15 cellular contexts compared by ENCODE assay signal in the genomic region with DNA sequence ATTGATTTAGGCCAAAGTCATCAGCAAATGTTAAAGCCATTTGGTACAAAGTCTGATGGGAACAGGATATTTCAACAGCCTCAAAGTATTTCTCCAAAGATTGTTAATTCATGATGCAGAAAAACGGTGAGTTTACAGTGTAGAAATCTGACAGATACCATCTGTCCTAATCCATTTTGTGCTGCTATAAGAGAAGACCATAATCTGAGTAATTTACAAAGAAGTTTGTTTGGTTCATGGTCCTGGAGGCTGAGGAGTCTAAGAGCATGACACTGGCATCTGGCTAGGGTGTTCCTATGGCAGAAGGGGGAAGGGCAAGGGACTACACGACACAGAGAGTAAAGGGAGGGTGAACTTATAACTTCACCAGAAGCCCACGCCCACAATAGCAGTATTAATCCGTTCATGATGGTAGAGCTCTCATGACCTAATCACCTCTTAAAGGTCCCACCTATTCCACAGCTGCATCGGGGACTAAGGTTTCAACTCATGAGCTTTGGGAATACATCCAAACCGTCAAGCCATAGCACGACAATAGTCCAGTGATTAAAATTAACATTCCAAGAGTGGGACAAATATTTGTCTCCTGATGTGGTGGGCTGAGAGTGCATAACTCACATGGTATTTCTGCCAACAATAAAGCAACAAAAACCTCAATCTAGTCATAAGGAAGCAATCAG.
DNase-seq lines count a peak whose midpoint lies in the region; TF ChIP-seq lines count a peak whose summit lies in the region.
"Had no signal": no experiment of that assay in that cellular context is flagged by ENCODE, and none has a peak within 500 bp of the region (broad histone marks: within the 10 kb centered on the region; RNA-seq: fewer than 3 reads in every experiment).

No MANE protein-coding gene starts in this region.

- TF ChIP-seq CTCF in HFFc6 (IDR thresholded peaks at IDR 0.05) = no peak

- no peaks in the 10 kb centered on the region for H3K27me3 Mint-ChIP-seq in HFFc6 (ENCODE audit: insufficient read depth)

- H3K4me3 Mint-ChIP-seq in HFFc6 = peak overlapping the region; percentile 61
- H3K4me3 Mint-ChIP-seq: activated CD4-positive, alpha-beta T cell treated with anti-CD3 and anti-CD28 coated beads, Interleukin-2, amount 10 ng/mL, durations not matched to agents 7 days and 5 days; T-helper 2 cell treated with Interferon-gamma antibody and Interleukin-4, amounts not matched to agents 5 μg/mL and 100 μg/mL, for 36 hours had no signal

- peak overlapping the region; percentile 81 for H3K27ac Mint-ChIP-seq in HFFc6
- H3K27ac Mint-ChIP-seq: activated CD4-positive, alpha-beta T cell treated with anti-CD3 and anti-CD28 coated beads, Interleukin-2, amount 10 ng/mL, durations not matched to agents 7 days and 5 days; T-helper 2 cell treated with Interferon-gamma antibody and Interleukin-4, amounts not matched to agents 5 μg/mL and 100 μg/mL, for 36 hours had no signal

- peaks cover 5% of the 10 kb centered on the region; the same call in 1 of the 2 replicates for H3K36me3 Mint-ChIP-seq in HFFc6 (ENCODE audit: low read depth)

- peaks cover 5% of the 10 kb centered on the region for H3K9me3 Mint-ChIP-seq in HFFc6
- H3K9me3 Mint-ChIP-seq: activated CD4-positive, alpha-beta T cell treated with anti-CD3 and anti-CD28 coated beads, Interleukin-2, amount 10 ng/mL, durations not matched to agents 7 days and 5 days; T-helper 2 cell treated with Interferon-gamma antibody and Interleukin-4, amounts not matched to agents 5 μg/mL and 100 μg/mL, for 36 hours had no signal

- DNase-seq in A172 (ENCODE audit: low spot score) = peak; percentile 16
- DNase-seq in HFFc6 = peak; percentile 63
- peak; percentile 9 for DNase-seq in T1000 (lab: John Stamatoyannopoulos, UW)
- peak; percentile 40 for DNase-seq in hepatic stellate cell (ENCODE audit: low spot score)
- DNase-seq in NCI-H1092 (lab: John Stamatoyannopoulos, UW) = no peak
- DNase-seq in NCI-H1417 (lab: John Stamatoyannopoulos, UW) = no peak
- no peak for DNase-seq in DMS153 treated with DMSO at 0.1 percent for 48 hours (lab: John Stamatoyannopoulos, UW; ENCODE audit: unreplicated experiment)
- no peak for DNase-seq in NCI-H345 treated with DMSO at 0.1 percent for 48 hours (lab: John Stamatoyannopoulos, UW; ENCODE audit: unreplicated experiment)
- DNase-seq: activated CD4-positive, alpha-beta T cell treated with anti-CD3 and anti-CD28 coated beads, Interleukin-2, amount 10 ng/mL, durations not matched to agents 7 days and 5 days; DMS79; H7; mesendoderm; MM.1S; occipital lobe had no signal

- peaks cover 44% of the 10 kb centered on the region for H3K4me1 Mint-ChIP-seq in HFFc6 (ENCODE audit: low read depth)
- H3K4me1 Mint-ChIP-seq: activated CD4-positive, alpha-beta T cell treated with anti-CD3 and anti-CD28 coated beads, Interleukin-2, amount 10 ng/mL, durations not matched to agents 7 days and 5 days had no signal

Comparison
In these comparisons a context has a peak if more than half of its experiments do, and no peak if none do; other contexts are left out.
1. DNase-seq: peak in A172 (single experiment), HFFc6 (single experiment), T1000 (single experiment) and hepatic stellate cell (single experiment); none in NCI-H1092 (single experiment), NCI-H1417 (0 of 3), DMS153 treated with DMSO at 0.1 percent for 48 hours (single experiment) and NCI-H345 treated with DMSO at 0.1 percent for 48 hours (single experiment).